In genomic region chr11:71491531-71492329, GRCh38 we compare ENCODE assay signal across 20 cellular contexts. TPM values are rescaled to one million over a fixed set of nuclear protein-coding genes. Genes with fewer than 3 reads are reported as not detected.
DNase-seq lines count a peak whose midpoint lies in the region; ATAC-seq and TF ChIP-seq lines count a peak whose summit lies in the region.
"Had no signal": no experiment of that assay in that cellular context is flagged by ENCODE, and none has a peak within 500 bp of the region (broad histone marks: within the 10 kb centered on the region; RNA-seq: fewer than 3 reads in every experiment).

No MANE protein-coding gene starts in this region.

- peak; percentile 21 for DNase-seq in activated T-cell treated with anti-CD3 and anti-CD28 coated beads, Interleukin-2, amount 50 U/mL, for 24 hours
- DNase-seq in activated T-cell treated with anti-CD3 and anti-CD28 coated beads, Interleukin-2, amount 50 U/mL, for 72 hours: no peak
- no peak for DNase-seq in activated T-helper 2 cell treated with anti-CD3 and anti-CD28 coated beads, Interferon-gamma antibody, Interleukin-2, Interleukin-4, amounts not matched to agents 10 μg/mL and 5 μg/mL and 100 μg/mL, durations not matched to agents 14 hours and 24 hours and 36 hours (ENCODE audit: low spot score)
- DNase-seq in natural killer cell (peak; percentile 7), ureter (ENCODE audit: low spot score) (peak; percentile 28), cerebellar nuclear complex (lab: John Stamatoyannopoulos, UW) (no peak)
- DNase-seq in activated effector memory CD4-positive, alpha-beta T cell treated with Interleukin-2 at 50 U/mL for 16 hours: no peak
- DNase-seq: activated gamma-delta T cell; activated naive CD8-positive, alpha-beta T cell treated with anti-CD3 and anti-CD28 coated beads, Interleukin-2, amount 50 U/mL, for 24 hours; DMS79 treated with DMSO at 0.1 percent for 48 hours; NCI-H1694; NCI-H526 treated with DMSO at 0.1 percent for 48 hours; stimulated activated CD4-positive, alpha-beta T cell treated with anti-CD3 and anti-CD28 coated beads, Interleukin-2, amount 100 ng/mL, for 48 hours; stimulated activated naive CD4-positive, alpha-beta T cell treated with Interleukin-2 at 50 U/mL for 16 hours had no signal

- intact Hi-C loops in activated T-helper 2 cell treated with anti-CD3 and anti-CD28 coated beads, Interferon-gamma antibody, Interleukin-2, Interleukin-4, amounts not matched to agents 10 μg/mL and 5 μg/mL and 100 μg/mL, durations not matched to agents 14 hours and 24 hours and 36 hours (cut with micrococcal nuclease): no loop called here
- intact Hi-C loops in natural killer cell (cut with micrococcal nuclease): no loop called here

- H3K9me3 Mint-ChIP-seq in activated T-cell treated with anti-CD3 and anti-CD28 coated beads, Interleukin-2, amount 50 U/mL, for 24 hours: no peaks in the 10 kb centered on the region
- H3K9me3 Mint-ChIP-seq in activated T-cell treated with anti-CD3 and anti-CD28 coated beads, Interleukin-2, amount 50 U/mL, for 72 hours: no peaks in the 10 kb centered on the region
- no peaks in the 10 kb centered on the region for H3K9me3 Mint-ChIP-seq in activated T-helper 2 cell treated with anti-CD3 and anti-CD28 coated beads, Interferon-gamma antibody, Interleukin-2, Interleukin-4, amounts not matched to agents 10 μg/mL and 5 μg/mL and 100 μg/mL, durations not matched to agents 14 hours and 24 hours and 36 hours
- H3K9me3 Mint-ChIP-seq in natural killer cell: no peaks in the 10 kb centered on the region
- H3K9me3 Mint-ChIP-seq: activated naive CD8-positive, alpha-beta T cell treated with anti-CD3 and anti-CD28 coated beads, Interleukin-2, amount 50 U/mL, for 24 hours; brain had no signal

- peaks cover 90% of the 10 kb centered on the region for H3K36me3 Mint-ChIP-seq in activated T-cell treated with anti-CD3 and anti-CD28 coated beads, Interleukin-2, amount 50 U/mL, for 24 hours (ENCODE audit: low read depth)
- H3K36me3 Mint-ChIP-seq in activated T-cell treated with anti-CD3 and anti-CD28 coated beads, Interleukin-2, amount 50 U/mL, for 72 hours (ENCODE audit: insufficient read depth in 2 of 2): peaks cover 3 to 25% of the 10 kb centered on the region in 2 donors
- peaks cover 83% of the 10 kb centered on the region for H3K36me3 Mint-ChIP-seq in activated T-helper 2 cell treated with anti-CD3 and anti-CD28 coated beads, Interferon-gamma antibody, Interleukin-2, Interleukin-4, amounts not matched to agents 10 μg/mL and 5 μg/mL and 100 μg/mL, durations not matched to agents 14 hours and 24 hours and 36 hours (ENCODE audit: low read depth)
- H3K36me3 Mint-ChIP-seq in natural killer cell: peaks cover 8% of the 10 kb centered on the region

- ATAC-seq in activated T-cell treated with anti-CD3 and anti-CD28 coated beads, Interleukin-2, amount 50 U/mL, for 72 hours (replicated peaks in 1 of 2): no peak
- no peak for ATAC-seq in natural killer cell
- no peak for ATAC-seq in HG02840 (IDR thresholded peaks at IDR 0.05; ENCODE audit: low FRiP score, unreplicated experiment)
- ATAC-seq: activated naive CD8-positive, alpha-beta T cell treated with anti-CD3 and anti-CD28 coated beads, Interleukin-2, amount 50 U/mL, for 24 hours had no signal

- H3K4me3 Mint-ChIP-seq in activated T-cell treated with anti-CD3 and anti-CD28 coated beads, Interleukin-2, amount 50 U/mL, for 24 hours: no peak overlapping the region
- no peak overlapping the region for H3K4me3 Mint-ChIP-seq in activated T-cell treated with anti-CD3 and anti-CD28 coated beads, Interleukin-2, amount 50 U/mL, for 72 hours
- H3K4me3 Mint-ChIP-seq in activated T-helper 2 cell treated with anti-CD3 and anti-CD28 coated beads, Interferon-gamma antibody, Interleukin-2, Interleukin-4, amounts not matched to agents 10 μg/mL and 5 μg/mL and 100 μg/mL, durations not matched to agents 14 hours and 24 hours and 36 hours (ENCODE audit: low read depth): no peak overlapping the region
- no peak overlapping the region for H3K4me3 Mint-ChIP-seq in natural killer cell
- H3K4me3 Mint-ChIP-seq: activated naive CD8-positive, alpha-beta T cell treated with anti-CD3 and anti-CD28 coated beads, Interleukin-2, amount 50 U/mL, for 24 hours; brain had no signal

- no peak overlapping the region for H3K27ac Mint-ChIP-seq in activated T-cell treated with anti-CD3 and anti-CD28 coated beads, Interleukin-2, amount 50 U/mL, for 24 hours
- H3K27ac Mint-ChIP-seq in activated T-cell treated with anti-CD3 and anti-CD28 coated beads, Interleukin-2, amount 50 U/mL, for 72 hours: no peak overlapping the region
- peak overlapping the region; percentile 48 for H3K27ac Mint-ChIP-seq in activated T-helper 2 cell treated with anti-CD3 and anti-CD28 coated beads, Interferon-gamma antibody, Interleukin-2, Interleukin-4, amounts not matched to agents 10 μg/mL and 5 μg/mL and 100 μg/mL, durations not matched to agents 14 hours and 24 hours and 36 hours
- H3K27ac Mint-ChIP-seq in natural killer cell: peak overlapping the region in 1 of 2 donors; percentile 35
- H3K27ac Mint-ChIP-seq: activated naive CD8-positive, alpha-beta T cell treated with anti-CD3 and anti-CD28 coated beads, Interleukin-2, amount 50 U/mL, for 24 hours; brain had no signal

- peaks cover 23% of the 10 kb centered on the region for H3K4me1 Mint-ChIP-seq in activated T-cell treated with anti-CD3 and anti-CD28 coated beads, Interleukin-2, amount 50 U/mL, for 24 hours (ENCODE audit: low read depth)
- peaks cover 27% of the 10 kb centered on the region for H3K4me1 Mint-ChIP-seq in activated T-cell treated with anti-CD3 and anti-CD28 coated beads, Interleukin-2, amount 50 U/mL, for 72 hours (ENCODE audit: low read depth)
- peaks cover 23% of the 10 kb centered on the region for H3K4me1 Mint-ChIP-seq in activated T-helper 2 cell treated with anti-CD3 and anti-CD28 coated beads, Interferon-gamma antibody, Interleukin-2, Interleukin-4, amounts not matched to agents 10 μg/mL and 5 μg/mL and 100 μg/mL, durations not matched to agents 14 hours and 24 hours and 36 hours (ENCODE audit: low read depth)
- no peaks in the 10 kb centered on the region for H3K4me1 Mint-ChIP-seq in natural killer cell

- no peaks in the 10 kb centered on the region for H3K27me3 Mint-ChIP-seq in activated T-cell treated with anti-CD3 and anti-CD28 coated beads, Interleukin-2, amount 50 U/mL, for 24 hours
- no peaks in the 10 kb centered on the region for H3K27me3 Mint-ChIP-seq in activated T-cell treated with anti-CD3 and anti-CD28 coated beads, Interleukin-2, amount 50 U/mL, for 72 hours (ENCODE audit: low read depth)
- no peaks in the 10 kb centered on the region for H3K27me3 Mint-ChIP-seq in activated T-helper 2 cell treated with anti-CD3 and anti-CD28 coated beads, Interferon-gamma antibody, Interleukin-2, Interleukin-4, amounts not matched to agents 10 μg/mL and 5 μg/mL and 100 μg/mL, durations not matched to agents 14 hours and 24 hours and 36 hours (ENCODE audit: low read depth)
- no peaks in the 10 kb centered on the region for H3K27me3 Mint-ChIP-seq in natural killer cell (ENCODE audit: low read depth in 2 of 2)
- H3K27me3 Mint-ChIP-seq: activated naive CD8-positive, alpha-beta T cell treated with anti-CD3 and anti-CD28 coated beads, Interleukin-2, amount 50 U/mL, for 24 hours; brain had no signal

- TF ChIP-seq CTCF in natural killer cell (IDR thresholded peaks at IDR 0.05): no peak

RNA-seq across cellular contexts. Expression of gene KRTAP5-7, which starts 35.3 kb away (rescaled TPM):
- not detected for total RNA-seq in activated T-cell treated with anti-CD3 and anti-CD28 coated beads, Interleukin-2, amount 50 U/mL, for 72 hours
- total RNA-seq in activated T-helper 2 cell treated with anti-CD3 and anti-CD28 coated beads, Interferon-gamma antibody, Interleukin-2, Interleukin-4, amounts not matched to agents 10 μg/mL and 5 μg/mL and 100 μg/mL, durations not matched to agents 14 hours and 24 hours and 36 hours: 0.21 TPM in 1 of 2 replicates, not detected in the other
- total RNA-seq in natural killer cell: under 1 TPM in 2 of 3 donors, not detected in 1; 0.19 to 0.25 TPM
- 5.8 TPM for total RNA-seq in ureter
- total RNA-seq: Caco-2, HT1080, pulmonary artery endothelial cell had no signal

RNA-seq across cellular contexts. Expression of gene NADSYN1, which starts 38.7 kb away (rescaled TPM):
- total RNA-seq in activated T-cell treated with anti-CD3 and anti-CD28 coated beads, Interleukin-2, amount 50 U/mL, for 72 hours: 100 to 1,000 TPM; 107 to 111 TPM
- total RNA-seq in activated T-helper 2 cell treated with anti-CD3 and anti-CD28 coated beads, Interferon-gamma antibody, Interleukin-2, Interleukin-4, amounts not matched to agents 10 μg/mL and 5 μg/mL and 100 μg/mL, durations not matched to agents 14 hours and 24 hours and 36 hours: 114 and 117 TPM in 2 replicates
- 100 to 1,000 TPM; 134 to 156 (median 150) TPM for total RNA-seq in natural killer cell
- 262 TPM for total RNA-seq in ureter

RNA-seq across cellular contexts. Expression of gene DHCR7, which starts 43.5 kb away (rescaled TPM):
- 10 to 100 TPM; 22.2 to 23.4 TPM for total RNA-seq in activated T-cell treated with anti-CD3 and anti-CD28 coated beads, Interleukin-2, amount 50 U/mL, for 72 hours
- total RNA-seq in activated T-helper 2 cell treated with anti-CD3 and anti-CD28 coated beads, Interferon-gamma antibody, Interleukin-2, Interleukin-4, amounts not matched to agents 10 μg/mL and 5 μg/mL and 100 μg/mL, durations not matched to agents 14 hours and 24 hours and 36 hours: 129 and 136 TPM in 2 replicates
- total RNA-seq in natural killer cell (10 to 100 TPM; 12.5 to 18.1 (median 15.9) TPM), ureter (60.9 TPM)

RNA-seq across cellular contexts. Expression of gene KRTAP5-8, which starts 46.1 kb away (rescaled TPM):
- total RNA-seq in activated T-cell treated with anti-CD3 and anti-CD28 coated beads, Interleukin-2, amount 50 U/mL, for 72 hours: not detected
- not detected in 2 replicates for total RNA-seq in activated T-helper 2 cell treated with anti-CD3 and anti-CD28 coated beads, Interferon-gamma antibody, Interleukin-2, Interleukin-4, amounts not matched to agents 10 μg/mL and 5 μg/mL and 100 μg/mL, durations not matched to agents 14 hours and 24 hours and 36 hours
- total RNA-seq in natural killer cell (not detected), ureter (5.0 TPM)
- total RNA-seq: Caco-2, fibroblast of lung, HT1080, pulmonary artery endothelial cell had no signal

RNA-seq across cellular contexts. Expression of gene KRTAP5-9, which starts 56.5 kb away (rescaled TPM):
- under 1 TPM in 1 of 2 donors, not detected in 1; 0.21 TPM for total RNA-seq in activated T-cell treated with anti-CD3 and anti-CD28 coated beads, Interleukin-2, amount 50 U/mL, for 72 hours
- total RNA-seq in activated T-helper 2 cell treated with anti-CD3 and anti-CD28 coated beads, Interferon-gamma antibody, Interleukin-2, Interleukin-4, amounts not matched to agents 10 μg/mL and 5 μg/mL and 100 μg/mL, durations not matched to agents 14 hours and 24 hours and 36 hours: not detected in 2 replicates
- total RNA-seq in natural killer cell: under 1 TPM in 1 of 3 donors, not detected in 2; 0.31 TPM
- total RNA-seq in ureter: 10.3 TPM
- total RNA-seq: Caco-2, fibroblast of lung, HT1080, pulmonary artery endothelial cell had no signal

Comparison
In these comparisons a context has a peak if more than half of its experiments do, and no peak if none do; other contexts are left out.
1. DNase-seq: peak in activated T-cell treated with anti-CD3 and anti-CD28 coated beads, Interleukin-2, amount 50 U/mL, for 24 hours (single experiment), natural killer cell (single experiment) and ureter (single experiment); none in activated T-cell treated with anti-CD3 and anti-CD28 coated beads, Interleukin-2, amount 50 U/mL, for 72 hours (0 of 2), activated T-helper 2 cell treated with anti-CD3 and anti-CD28 coated beads, Interferon-gamma antibody, Interleukin-2, Interleukin-4, amounts not matched to agents 10 μg/mL and 5 μg/mL and 100 μg/mL, durations not matched to agents 14 hours and 24 hours and 36 hours (single experiment), cerebellar nuclear complex (0 of 2) and activated effector memory CD4-positive, alpha-beta T cell treated with Interleukin-2 at 50 U/mL for 16 hours (single experiment).